Comparison of ENCODE assay signal across 16 cellular contexts in the genomic region with DNA sequence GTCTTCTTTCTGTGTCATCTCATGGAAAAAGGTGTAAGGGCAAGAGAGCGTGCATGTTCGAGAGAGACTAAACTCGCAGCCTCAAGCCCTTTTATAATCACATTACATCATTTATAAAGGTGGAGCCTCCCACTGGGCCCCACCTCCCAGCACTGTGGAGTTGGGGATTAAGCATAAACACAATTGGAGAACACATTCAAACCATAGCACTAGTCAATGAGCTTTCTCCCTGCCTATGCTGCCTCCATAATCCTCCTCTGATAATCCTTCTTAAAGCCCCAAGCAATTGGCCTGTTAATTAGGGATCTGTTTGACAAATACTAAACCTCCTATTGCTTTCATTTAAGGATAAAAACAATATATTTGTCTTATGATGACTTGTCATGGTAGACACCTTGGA.
DNase-seq lines count a peak whose midpoint lies in the region; ATAC-seq and TF ChIP-seq lines count a peak whose summit lies in the region.
"Had no signal": no experiment of that assay in that cellular context is flagged by ENCODE, and none has a peak within 500 bp of the region (broad histone marks: within the 10 kb centered on the region; RNA-seq: fewer than 3 reads in every experiment).

No MANE protein-coding gene starts in this region.

- no peaks in the 10 kb centered on the region for H3K4me1 Mint-ChIP-seq in T-helper 2 cell treated with Interferon-gamma antibody and Interleukin-4, amounts not matched to agents 5 μg/mL and 100 μg/mL, for 36 hours (ENCODE audit: low read depth)
- H3K4me1 Mint-ChIP-seq: GM23338 had no signal

- DNase-seq in D341Med (ENCODE audit: low spot score) (peak; percentile 78), NCI-H524 treated with DMSO at 0.1 percent for 48 hours (lab: John Stamatoyannopoulos, UW) (peak; percentile 86), ecto neural progenitor cell (ENCODE audit: low spot score) (peak; percentile 70), retinal pigment epithelial cell (ENCODE audit: low read depth) (peak; percentile 79), pons (ENCODE audit: low spot score) (no peak)
- no peak for DNase-seq in T-helper 2 cell treated with Interferon-gamma antibody and Interleukin-4, amounts not matched to agents 5 μg/mL and 100 μg/mL, for 36 hours (ENCODE audit: low spot score)
- DNase-seq: AML-193; Caco-2; CD4-positive, alpha-beta T cell; DMS79 treated with DMSO at 0.1 percent for 48 hours; GF-D8; HFFc6 had no signal

- H3K9me3 Mint-ChIP-seq in T-helper 2 cell treated with Interferon-gamma antibody and Interleukin-4, amounts not matched to agents 5 μg/mL and 100 μg/mL, for 36 hours: no peaks in the 10 kb centered on the region
- H3K9me3 Mint-ChIP-seq: CD4-positive, alpha-beta T cell; GM23338 had no signal

- ATAC-seq in HG02798 (IDR thresholded peaks at IDR 0.05; ENCODE audit: poor library complexity, unreplicated experiment): no peak
- ATAC-seq: A549, GM23338, HCT116 had no signal

- H3K36me3 Mint-ChIP-seq in T-helper 2 cell treated with Interferon-gamma antibody and Interleukin-4, amounts not matched to agents 5 μg/mL and 100 μg/mL, for 36 hours (ENCODE audit: low read depth): no peaks in the 10 kb centered on the region

- H3K27ac Mint-ChIP-seq in T-helper 2 cell treated with Interferon-gamma antibody and Interleukin-4, amounts not matched to agents 5 μg/mL and 100 μg/mL, for 36 hours: no peak overlapping the region
- H3K27ac Mint-ChIP-seq: CD4-positive, alpha-beta T cell; GM23338; HFFc6 had no signal

- H3K4me3 ChIP-seq in retinal pigment epithelial cell (ENCODE audit: low read length): no peak overlapping the region
- H3K4me3 ChIP-seq: A549, GM23338 had no signal

- no peak overlapping the region for H3K4me3 Mint-ChIP-seq in T-helper 2 cell treated with Interferon-gamma antibody and Interleukin-4, amounts not matched to agents 5 μg/mL and 100 μg/mL, for 36 hours
- H3K4me3 Mint-ChIP-seq: CD4-positive, alpha-beta T cell; GM23338; HFFc6 had no signal

- TF ChIP-seq CTCF in retinal pigment epithelial cell (conservative IDR thresholded peaks at IDR 0.05; ENCODE audit: low read depth, low read length): no peak

- H3K27me3 Mint-ChIP-seq in T-helper 2 cell treated with Interferon-gamma antibody and Interleukin-4, amounts not matched to agents 5 μg/mL and 100 μg/mL, for 36 hours (ENCODE audit: low read depth): no peaks in the 10 kb centered on the region

Comparison
In these comparisons a context has a peak if more than half of its experiments do, and no peak if none do; other contexts are left out.
1. DNase-seq: peak in D341Med (single experiment), NCI-H524 treated with DMSO at 0.1 percent for 48 hours (single experiment), ecto neural progenitor cell (single experiment) and retinal pigment epithelial cell (single experiment); none in T-helper 2 cell treated with Interferon-gamma antibody and Interleukin-4, amounts not matched to agents 5 μg/mL and 100 μg/mL, for 36 hours (single experiment) and pons (single experiment).